ENCODE assay signal across 9 cellular contexts in the genomic region with DNA sequence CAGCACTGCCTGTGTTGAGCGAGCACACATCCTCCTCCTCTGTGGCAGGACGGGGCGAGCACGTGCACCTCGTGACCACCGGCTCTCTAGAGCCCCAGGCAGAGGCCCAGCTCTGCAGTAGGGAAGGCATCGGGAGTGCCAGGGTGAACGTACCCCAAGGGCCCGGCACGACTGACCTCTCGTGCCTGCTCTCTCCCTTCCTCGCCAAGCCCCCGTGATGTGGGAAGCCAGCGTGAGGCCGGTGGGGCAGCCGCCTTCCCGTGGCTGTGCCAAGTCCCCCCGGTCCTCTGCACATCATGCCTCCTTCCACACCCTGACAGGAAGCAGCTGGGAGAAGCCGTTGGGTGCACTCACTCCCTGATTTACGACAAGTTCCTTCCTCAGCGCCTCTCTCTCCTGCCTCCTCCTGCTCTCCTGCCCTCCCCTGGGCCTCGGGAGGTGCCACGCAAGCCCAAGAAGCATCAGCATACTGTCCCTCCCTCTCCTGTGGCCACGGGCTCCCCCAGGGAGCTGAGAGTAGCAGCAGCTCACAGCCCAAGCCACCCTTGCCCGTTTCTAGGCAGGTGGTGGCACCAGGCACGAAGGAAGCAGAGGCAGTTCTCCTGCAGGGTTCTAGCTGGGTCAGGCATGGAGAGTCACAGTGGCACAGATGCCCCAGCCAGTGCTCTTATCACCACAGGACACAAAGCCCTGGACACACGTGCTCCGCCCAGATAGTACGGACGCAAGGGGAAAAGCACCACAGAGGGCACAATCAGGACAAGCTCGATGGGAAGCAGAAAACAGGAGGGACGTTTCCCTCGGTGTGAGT. TPM values are rescaled to one million over a fixed set of nuclear protein-coding genes. Genes with fewer than 3 reads are reported as not detected.
DNase-seq lines count a peak whose midpoint lies in the region; ATAC-seq and TF ChIP-seq lines count a peak whose summit lies in the region.
"Had no signal": no experiment of that assay in that cellular context is flagged by ENCODE, and none has a peak within 500 bp of the region (broad histone marks: within the 10 kb centered on the region; RNA-seq: fewer than 3 reads in every experiment).

No MANE protein-coding gene starts in this region.

- intact Hi-C loops in CD14-positive monocyte (cut with micrococcal nuclease), result loop anchor here (5.0 to 10.0 kb wide), 4 partner anchors 37 to 127 kb away; partner anchors contain the start of gene GNA12 (in 1 of the 2)

- peak overlapping the region; percentile 64 for H3K4me2 ChIP-seq in Loucy (ENCODE audit: low read depth, low read length, poor library complexity, severe bottlenecking)

- peak overlapping the region; percentile 84 to 95 (median 93) for H3K27ac Mint-ChIP-seq in CD14-positive monocyte
- H3K27ac Mint-ChIP-seq in naive B cell, result peak overlapping the region in 4 of 6 donors; percentile 54 to 91 (median 88)

- H3K9me3 ChIP-seq in Loucy (ENCODE audit: insufficient read depth, low read depth, low read length), result no peaks in the 10 kb centered on the region

- DNase-seq in CD14-positive monocyte (ENCODE audit: low spot score), result peak; percentile 79
- peak in 3 of 61 donors; percentile 42 to 69 (median 46) for DNase-seq in caudate nucleus (lab: John Stamatoyannopoulos, UW)
- DNase-seq in naive B cell, result peak; percentile 44
- DNase-seq in NCI-H2029 treated with DMSO at 0.1 percent for 48 hours (lab: John Stamatoyannopoulos, UW), result no peak
- no peak for DNase-seq in HT-29 (ENCODE audit: low spot score)
- DNase-seq in stimulated activated CD4-positive, alpha-beta T cell treated with anti-CD3 and anti-CD28 coated beads, Interleukin-4, amount 100 ng/mL, for 24 hours, result no peak
- no peak for DNase-seq in NCI-H1930 (lab: John Stamatoyannopoulos, UW)

- peaks cover 73% of the 10 kb centered on the region for H3K4me1 ChIP-seq in Loucy (ENCODE audit: insufficient read depth, low read length, poor library complexity, severe bottlenecking)

- H3K36me3 Mint-ChIP-seq in CD14-positive monocyte (peaks cover 54 to 57% of the 10 kb centered on the region in 2 donors), naive B cell (peaks cover 19 to 22% of the 10 kb centered on the region in 2 donors)

- peak overlapping the region; percentile 29 for H3K27ac ChIP-seq in caudate nucleus (ENCODE audit: low read depth, low read length)

- peak overlapping the region; percentile 83 for H3K9ac ChIP-seq in Loucy (ENCODE audit: low read depth, low read length, poor library complexity, severe bottlenecking)

- H3K4me3 Mint-ChIP-seq in CD14-positive monocyte (peak overlapping the region; percentile 53 to 83), naive B cell (peak overlapping the region; percentile 48 to 91 (median 81))

- H3K27me3 Mint-ChIP-seq in CD14-positive monocyte (ENCODE audit: low read depth in 3 of 3) (peaks cover 0 to 12% (median 3%) of the 10 kb centered on the region in 3 donors), naive B cell (no peaks in the 10 kb centered on the region)

- TF ChIP-seq CTCF in CD14-positive monocyte (IDR thresholded peaks at IDR 0.05), result no peak
- 0 out of 2 replicates have a peak, but pooled peaks have one; percentile 14 for TF ChIP-seq CTCF in Loucy (conservative IDR thresholded peaks at IDR 0.05; ENCODE audit: low read length)

- H3K4me1 Mint-ChIP-seq in CD14-positive monocyte (peaks cover 73% of the 10 kb centered on the region), naive B cell (peaks cover 53 to 79% (median 68%) of the 10 kb centered on the region in 3 donors)

- peak; percentile 31 to 33 for ATAC-seq in naive B cell (ENCODE audit: low read depth in 2 of 2)

- H2AFZ ChIP-seq in Loucy (ENCODE audit: low read length), result no peak overlapping the region

- peaks cover 82% of the 10 kb centered on the region for H3K79me2 ChIP-seq in Loucy (ENCODE audit: insufficient read depth, low read length)

- peaks cover 9% of the 10 kb centered on the region for H3F3A ChIP-seq in Loucy (ENCODE audit: low read depth)

- H4K20me1 ChIP-seq in Loucy (ENCODE audit: insufficient read depth, low read length, poor library complexity, severe bottlenecking), result no peaks in the 10 kb centered on the region

- H3K9me3 Mint-ChIP-seq in CD14-positive monocyte, result peaks cover 0 to 9% (median 3%) of the 10 kb centered on the region in 7 donors
- no peaks in the 10 kb centered on the region for H3K9me3 Mint-ChIP-seq in naive B cell

- peaks cover 39% of the 10 kb centered on the region; the same call in 1 of the 2 replicates for H3K36me3 ChIP-seq in Loucy (ENCODE audit: insufficient read depth, low read length)

- no peaks in the 10 kb centered on the region for H3K9me2 ChIP-seq in Loucy (replicated peaks; ENCODE audit: low read depth, low read length)

- no peaks in the 10 kb centered on the region for H3K27me3 ChIP-seq in Loucy (ENCODE audit: insufficient read depth, low read length, poor library complexity, severe bottlenecking)

- H3K4me3 ChIP-seq in Loucy (ENCODE audit: low read length, poor library complexity, severe bottlenecking), result peak overlapping the region; percentile 46

RNA-seq across cellular contexts. Expression of gene AMZ1, which starts 47.0 kb away (rescaled TPM):
- polyA plus RNA-seq in CD14-positive monocyte, result under 1 TPM; 0.09 to 0.14 TPM
- polyA plus RNA-seq in naive B cell (ENCODE audit: low read depth in 6 of 6), result 1 to 10 TPM in 5 of 6 donors, not detected in 1; 1.4 to 3.3 (median 2.7) TPM
- total RNA-seq in HT-29 (2014; rRNA removed; shearing (Covaris generic)), result not detected in 2 replicates
- total RNA-seq: activated CD8-positive, alpha-beta memory T cell treated with anti-CD3 and anti-CD28 coated beads for 36 hours had no signal

Comparison
In these comparisons a context has a peak if more than half of its experiments do, and no peak if none do; other contexts are left out.
1. DNase-seq: peak in CD14-positive monocyte (single experiment) and naive B cell (single experiment); none in NCI-H2029 treated with DMSO at 0.1 percent for 48 hours (single experiment), HT-29 (single experiment), stimulated activated CD4-positive, alpha-beta T cell treated with anti-CD3 and anti-CD28 coated beads, Interleukin-4, amount 100 ng/mL, for 24 hours (single experiment) and NCI-H1930 (0 of 2).